1 cellular context compared by ENCODE assay signal in genomic region chrX:136272325-136272724, GRCh38.
TF ChIP-seq lines count a peak whose summit lies in the region.

No MANE protein-coding gene starts in this region.

TF ChIP-seq in SK-N-SH treated with all-trans-retinoic acid at 6 μM for 48 hours, 23 proteins besides CTCF, POLR2A, EP300 and RAD21:
- TF ChIP-seq GLIS3 (CRISPR knock-in tag; IDR thresholded peaks at IDR 0.05) (no peak), POU6F1 (CRISPR knock-in tag; IDR thresholded peaks at IDR 0.05; ENCODE audit: borderline replicate concordance, low read depth) (no peak), ZFP30 (CRISPR knock-in tag; IDR thresholded peaks at IDR 0.05) (no peak), PPARA (CRISPR knock-in tag; IDR thresholded peaks at IDR 0.05; ENCODE audit: borderline replicate concordance) (no peak), ZC3H10 (CRISPR knock-in tag; IDR thresholded peaks at IDR 0.05) (no peak), OSR1 (CRISPR knock-in tag; IDR thresholded peaks at IDR 0.05) (no peak), ARNTL (CRISPR knock-in tag; IDR thresholded peaks at IDR 0.05; ENCODE audit: borderline replicate concordance, low read depth) (no peak)
- TF ChIP-seq, protein P1, sequence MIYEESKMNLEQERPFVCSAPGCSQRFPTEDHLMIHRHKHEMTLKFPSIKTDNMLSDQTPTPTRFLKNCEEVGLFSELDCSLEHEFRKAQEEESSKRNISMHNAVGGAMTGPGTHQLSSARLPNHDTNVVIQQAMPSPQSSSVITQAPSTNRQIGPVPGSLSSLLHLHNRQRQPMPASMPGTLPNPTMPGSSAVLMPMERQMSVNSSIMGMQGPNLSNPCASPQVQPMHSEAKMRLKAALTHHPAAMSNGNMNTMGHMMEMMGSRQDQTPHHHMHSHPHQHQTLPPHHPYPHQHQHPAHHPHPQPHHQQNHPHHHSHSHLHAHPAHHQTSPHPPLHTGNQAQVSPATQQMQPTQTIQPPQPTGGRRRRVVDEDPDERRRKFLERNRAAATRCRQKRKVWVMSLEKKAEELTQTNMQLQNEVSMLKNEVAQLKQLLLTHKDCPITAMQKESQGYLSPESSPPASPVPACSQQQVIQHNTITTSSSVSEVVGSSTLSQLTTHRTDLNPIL (CRISPR knock-in tag; IDR thresholded peaks at IDR 0.05; ENCODE audit: low read depth), result no peak
- TF ChIP-seq, protein P2, sequence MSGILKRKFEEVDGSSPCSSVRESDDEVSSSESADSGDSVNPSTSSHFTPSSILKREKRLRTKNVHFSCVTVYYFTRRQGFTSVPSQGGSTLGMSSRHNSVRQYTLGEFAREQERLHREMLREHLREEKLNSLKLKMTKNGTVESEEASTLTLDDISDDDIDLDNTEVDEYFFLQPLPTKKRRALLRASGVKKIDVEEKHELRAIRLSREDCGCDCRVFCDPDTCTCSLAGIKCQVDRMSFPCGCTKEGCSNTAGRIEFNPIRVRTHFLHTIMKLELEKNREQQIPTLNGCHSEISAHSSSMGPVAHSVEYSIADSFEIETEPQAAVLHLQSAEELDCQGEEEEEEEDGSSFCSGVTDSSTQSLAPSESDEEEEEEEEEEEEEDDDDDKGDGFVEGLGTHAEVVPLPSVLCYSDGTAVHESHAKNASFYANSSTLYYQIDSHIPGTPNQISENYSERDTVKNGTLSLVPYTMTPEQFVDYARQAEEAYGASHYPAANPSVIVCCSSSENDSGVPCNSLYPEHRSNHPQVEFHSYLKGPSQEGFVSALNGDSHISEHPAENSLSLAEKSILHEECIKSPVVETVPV (CRISPR knock-in tag; IDR thresholded peaks at IDR 0.05), result no peak
